26 cellular contexts compared by ENCODE assay signal in genomic region chr7:139367438-139368155, GRCh38. TPM values are rescaled to one million over a fixed set of nuclear protein-coding genes. Genes with fewer than 3 reads are reported as not detected.
DNase-seq lines count a peak whose midpoint lies in the region; ATAC-seq, FAIRE-seq and TF ChIP-seq lines count a peak whose summit lies in the region.
"Had no signal": no experiment of that assay in that cellular context is flagged by ENCODE, and none has a peak within 500 bp of the region (broad histone marks: within the 10 kb centered on the region; RNA-seq: fewer than 3 reads in every experiment).

No MANE protein-coding gene starts in this region.

- no peaks in the 10 kb centered on the region for H3K27me3 Mint-ChIP-seq in activated naive CD8-positive, alpha-beta T cell treated with anti-CD3 and anti-CD28 coated beads, Interleukin-2, amount 10 ng/mL, durations not matched to agents 7 days and 5 days
- H3K27me3 Mint-ChIP-seq: IgD-negative memory B cell; stimulated activated naive B cell treated with anti-CD40 and anti-IgM and Interleukin-4, amounts not matched to agents 10 μg/mL and 1 μg/mL and 100 μg/mL, for 72 hours; T-helper 17 cell had no signal

- in situ Hi-C loops in HepG2 (cut with HindIII; ENCODE audit: extremely low pct_ligation_motif_present, low pct_unique_long_range_greater_than_20kb) = no loop called here

- WGBS in HepG2 (ENCODE audit: low lambda C conversion rate) = 93% methylated on average over 6 of the region's 6 CpGs
- WGBS in right lobe of liver (ENCODE audit: insufficient coverage, low coverage, low lambda C conversion rate, missing lambda C conversion rate) = 63% methylated on average over 3 of the region's 6 CpGs

- H3K9me3 ChIP-seq in HepG2 (ENCODE audit: low read length) (no peaks in the 10 kb centered on the region), right lobe of liver (no peaks in the 10 kb centered on the region)
- H3K9me3 ChIP-seq: adrenal gland, lower lobe of right lung, neutrophil had no signal

- H3K36me3 ChIP-seq in HepG2 (replicated peaks in 1 of 2; ENCODE audit: control insufficient read depth in 1 of 2, insufficient read depth in 2 of 2, low read length in 2 of 2) (peaks cover 6 to 30% of the 10 kb centered on the region in 2 experiments; a peak in 4 of 5 replicates), right lobe of liver (no peaks in the 10 kb centered on the region)
- H3K36me3 ChIP-seq: adrenal gland had no signal

- POLR2A ChIA-PET in HepG2 (lab: Yijun Ruan, JAX) = no interaction called here
- POLR2A ChIA-PET in activated naive CD8-positive, alpha-beta T cell treated with anti-CD3 and anti-CD28 coated beads, Interleukin-2, amount 10 ng/mL, durations not matched to agents 7 days and 5 days (lab: Charles Lee) = no interaction called here

- no TSS peak for BruUV-seq in HepG2 (replicated peaks; lab: Mats Ljungman, UMichigan)

- CTCF ChIA-PET in HepG2 (lab: Yijun Ruan, JAX; ENCODE audit: low intra/inter-chr PET ratio, low total read pairs) = no interaction called here

- no peak overlapping the region for H3K4me3 ChIP-seq in HepG2 (replicated peaks in 1 of 3; ENCODE audit: insufficient read depth in 1 of 3, low read depth in 2 of 3, low read length in 3 of 3)
- no peak overlapping the region for H3K4me3 ChIP-seq in right lobe of liver
- H3K4me3 ChIP-seq: adrenal gland, lower lobe of right lung, smooth muscle cell had no signal

- H4K20me1 ChIP-seq in HepG2 (ENCODE audit: insufficient read depth, low read length) = peaks cover 25% of the 10 kb centered on the region

- H3K27me3 ChIP-seq in HepG2 (ENCODE audit: control insufficient read depth in 1 of 2, insufficient read depth in 2 of 2, low read length in 2 of 2) (no peaks in the 10 kb centered on the region), right lobe of liver (no peaks in the 10 kb centered on the region)
- H3K27me3 ChIP-seq: adrenal gland, brain microvascular endothelial cell, neutrophil had no signal

- intact Hi-C loops in HepG2 (cut with micrococcal nuclease; ENCODE audit: unreplicated experiment) = no loop called here
- intact Hi-C loops in right lobe of liver (cut with DNase I) = no loop called here

- H3K4me1 ChIP-seq in HepG2 (ENCODE audit: insufficient read depth, low read length) = peaks cover 40% of the 10 kb centered on the region
- peaks cover 0 to 16% (median 8%) of the 10 kb centered on the region in 4 donors for H3K4me1 ChIP-seq in right lobe of liver

- H3K9me3 Mint-ChIP-seq in activated naive CD8-positive, alpha-beta T cell treated with anti-CD3 and anti-CD28 coated beads, Interleukin-2, amount 10 ng/mL, durations not matched to agents 7 days and 5 days = no peaks in the 10 kb centered on the region
- H3K9me3 Mint-ChIP-seq: IgD-negative memory B cell; stimulated activated naive B cell treated with anti-CD40 and anti-IgM and Interleukin-4, amounts not matched to agents 10 μg/mL and 1 μg/mL and 100 μg/mL, for 72 hours had no signal

- no peak for DNase-seq in activated CD4-positive, CD25-positive, alpha-beta regulatory T cell treated with anti-CD3 and anti-CD28 coated beads, Interleukin-2, amount 50 U/mL, for 72 hours
- no peak for DNase-seq in HepG2 (ENCODE audit: low spot score)
- no peak for DNase-seq in right lobe of liver
- DNase-seq in activated naive CD8-positive, alpha-beta T cell treated with anti-CD3 and anti-CD28 coated beads, Interleukin-2, amount 10 ng/mL, durations not matched to agents 7 days and 5 days = no peak
- no peak for DNase-seq in GM20000 (ENCODE audit: low spot score)
- DNase-seq: 8988T; activated CD4-positive, alpha-beta T cell treated with anti-CD3 and anti-CD28 coated beads, Interleukin-2, amount 50 U/mL, for 48 hours; adrenal gland; brain microvascular endothelial cell; effector memory CD4-positive, alpha-beta T cell; foreskin melanocyte; lower lobe of right lung; NCI-H1417; NCI-H2081 treated with DMSO at 0.1 percent for 48 hours; stimulated activated naive B cell treated with anti-CD40 and anti-IgM and Interleukin-4, amounts not matched to agents 10 μg/mL and 1 μg/mL and 100 μg/mL, for 72 hours; T-helper 17 cell had no signal

- no peak overlapping the region for H3K4me3 Mint-ChIP-seq in activated naive CD8-positive, alpha-beta T cell treated with anti-CD3 and anti-CD28 coated beads, Interleukin-2, amount 10 ng/mL, durations not matched to agents 7 days and 5 days
- H3K4me3 Mint-ChIP-seq: stimulated activated naive B cell treated with anti-CD40 and anti-IgM and Interleukin-4, amounts not matched to agents 10 μg/mL and 1 μg/mL and 100 μg/mL, for 72 hours had no signal

- TF ChIP-seq RAD21 in HepG2 (CRISPR knock-in tag; IDR thresholded peaks at IDR 0.05) = no peak

- peaks cover 45% of the 10 kb centered on the region for H3K4me1 Mint-ChIP-seq in activated naive CD8-positive, alpha-beta T cell treated with anti-CD3 and anti-CD28 coated beads, Interleukin-2, amount 10 ng/mL, durations not matched to agents 7 days and 5 days

- H3K27ac ChIP-seq in HepG2 (ENCODE audit: extremely low read length, insufficient read depth, low read length) (peak overlapping the region; percentile 1), right lobe of liver (no peak overlapping the region)
- H3K27ac ChIP-seq: adrenal gland, brain microvascular endothelial cell, lower lobe of right lung, neutrophil had no signal

- peak overlapping the region; percentile 28 for H3K27ac Mint-ChIP-seq in activated naive CD8-positive, alpha-beta T cell treated with anti-CD3 and anti-CD28 coated beads, Interleukin-2, amount 10 ng/mL, durations not matched to agents 7 days and 5 days
- H3K27ac Mint-ChIP-seq: stimulated activated naive B cell treated with anti-CD40 and anti-IgM and Interleukin-4, amounts not matched to agents 10 μg/mL and 1 μg/mL and 100 μg/mL, for 72 hours had no signal

- H3K9ac ChIP-seq in HepG2 (ENCODE audit: insufficient read depth, low read depth, low read length) = no peak overlapping the region

- TF ChIP-seq EP300 in HepG2 (IDR thresholded peaks at IDR 0.05; ENCODE audit: low read depth in 2 of 2, low read length in 2 of 2) (no peak), HepG2 (CRISPR knock-in tag; IDR thresholded peaks at IDR 0.05; ENCODE audit: borderline replicate concordance) (no peak)

- H2AFZ ChIP-seq in HepG2 (ENCODE audit: low read length) = no peak overlapping the region

- no peak for FAIRE-seq in HepG2 (lab: Jason Lieb, UNC)
- FAIRE-seq: colon, keratinocyte had no signal

- peaks cover 20% of the 10 kb centered on the region for H3K36me3 Mint-ChIP-seq in activated naive CD8-positive, alpha-beta T cell treated with anti-CD3 and anti-CD28 coated beads, Interleukin-2, amount 10 ng/mL, durations not matched to agents 7 days and 5 days

- H3K4me2 ChIP-seq in HepG2 (ENCODE audit: low read depth, low read length) = no peak overlapping the region
- H3K4me2 ChIP-seq: smooth muscle cell had no signal

- H3K79me2 ChIP-seq in HepG2 (ENCODE audit: insufficient read depth, low read length) = peaks cover 98% of the 10 kb centered on the region

- TF ChIP-seq CTCF in HepG2 (CRISPR knock-in tag; IDR thresholded peaks at IDR 0.05) (no peak), right lobe of liver (IDR thresholded peaks at IDR 0.05) (no peak), GM20000 (IDR thresholded peaks at IDR 0.05; ENCODE audit: extremely low read depth, missing control alignments) (no peak)

- TF ChIP-seq POLR2A in HepG2 (IDR thresholded peaks at IDR 0.05; ENCODE audit: insufficient read depth in 1 of 2, low read depth in 2 of 2, low read length in 2 of 2) (no peak), right lobe of liver (IDR thresholded peaks at IDR 0.05) (no peak)

- ATAC-seq in activated CD4-positive, CD25-positive, alpha-beta regulatory T cell treated with anti-CD3 and anti-CD28 coated beads, Interleukin-2, amount 50 U/mL, for 24 hours = peak; percentile 41 to 69
- ATAC-seq in HepG2 (no peak), right lobe of liver (no peak), HG02642 (IDR thresholded peaks at IDR 0.05; ENCODE audit: poor library complexity, unreplicated experiment) (no peak), GM19467 (IDR thresholded peaks at IDR 0.05; ENCODE audit: unreplicated experiment) (no peak)
- no peak for ATAC-seq in activated naive CD8-positive, alpha-beta T cell treated with anti-CD3 and anti-CD28 coated beads, Interleukin-2, amount 10 ng/mL, durations not matched to agents 7 days and 5 days (ENCODE audit: low read depth)
- ATAC-seq: esophagus mucosa; lower lobe of right lung; Panc1; stimulated activated naive B cell treated with anti-CD40 and anti-IgM and Interleukin-4, amounts not matched to agents 10 μg/mL and 1 μg/mL and 100 μg/mL, for 72 hours; T-helper 17 cell had no signal

RNA-seq across cellular contexts. Expression of gene LUC7L2, which starts 7.9 kb away (rescaled TPM):
- total RNA-seq in HepG2 (2016; rRNA removed; fragmentation: Illumina TruSeq; extraction: Trizol) = 50.7 and 59.5 TPM in 2 replicates
- total RNA-seq in HepG2 (2016; cell fraction: cytosol; rRNA removed; fragmentation: Illumina TruSeq; extraction: Trizol; ENCODE audit: low read depth) = 9.4 and 13.3 TPM in 2 replicates
- total RNA-seq in HepG2 (2016; cell fraction: insoluble cytoplasmic fraction; rRNA removed; fragmentation: Illumina TruSeq; extraction: Trizol) = 50.6 and 54.5 TPM in 2 replicates
- 19.2 and 24.0 TPM in 2 replicates for total RNA-seq in HepG2 (2016; cell fraction: membrane; rRNA removed; fragmentation: Illumina TruSeq; extraction: Trizol)
- total RNA-seq in HepG2 (2016; cell fraction: nucleus; rRNA removed; fragmentation: Illumina TruSeq; extraction: Trizol) = 50.0 and 54.9 TPM in 2 replicates
- 15.9 and 17.9 TPM in 2 replicates for polyA plus RNA-seq in HepG2 (2011; rRNA removed)
- polyA plus RNA-seq in HepG2 (2011; cell fraction: cytosol; rRNA removed) = 9.5 and 11.8 TPM in 2 replicates
- polyA plus RNA-seq in HepG2 (2011; cell fraction: nucleus; rRNA removed) = 57.7 and 73.4 TPM in 2 replicates
- 25.8 and 32.8 TPM in 2 replicates for polyA plus RNA-seq in HepG2 (2012)
- 3.1 and 3.2 TPM in 2 replicates for polyA plus RNA-seq in HepG2 (2016; cell fraction: cytosol; fragmentation: Illumina TruSeq; extraction: Trizol; ENCODE audit: low read depth)
- polyA plus RNA-seq in HepG2 (2016; cell fraction: insoluble cytoplasmic fraction; fragmentation: Illumina TruSeq; extraction: Trizol; ENCODE audit: low read depth) = 56.2 and 61.3 TPM in 2 replicates
- polyA plus RNA-seq in HepG2 (2016; cell fraction: membrane; fragmentation: Illumina TruSeq; extraction: Trizol; ENCODE audit: low read depth) = 9.0 and 10.3 TPM in 2 replicates
- polyA plus RNA-seq in HepG2 (2016; cell fraction: nucleus; fragmentation: Illumina TruSeq; extraction: Trizol; ENCODE audit: insufficient read depth, low read depth) = 70.2 and 76.0 TPM in 2 replicates
- 25.3 and 62.6 TPM in 2 replicates for polyA minus RNA-seq in HepG2 (2011; rRNA and poly(A)+ RNA removed; ENCODE audit: low replicate concordance)
- polyA minus RNA-seq in HepG2 (2011; cell fraction: cytosol; rRNA and poly(A)+ RNA removed) = 11.8 and 15.0 TPM in 2 replicates
- polyA minus RNA-seq in HepG2 (2011; cell fraction: nucleus; rRNA and poly(A)+ RNA removed) = 91.1 and 123 TPM in 2 replicates
- 10 to 100 TPM; 23.2 to 40.0 (median 36.3) TPM for total RNA-seq in right lobe of liver
- 100 to 1,000 TPM; 138 TPM for total RNA-seq in activated naive CD8-positive, alpha-beta T cell treated with anti-CD3 and anti-CD28 coated beads, Interleukin-2, amount 10 ng/mL, durations not matched to agents 7 days and 5 days

RNA-seq across cellular contexts. Expression of gene FMC1, which starts 26.5 kb away (rescaled TPM):
- total RNA-seq in HepG2 (2016; rRNA removed; fragmentation: Illumina TruSeq; extraction: Trizol) (50.7 and 59.2 TPM in 2 replicates), right lobe of liver (10 to 100 TPM in 2 of 6 experiments, 1 to 10 TPM in 4; 4.4 to 17.7 (median 6.2) TPM)
- 9.0 and 17.2 TPM in 2 replicates for total RNA-seq in HepG2 (2016; cell fraction: cytosol; rRNA removed; fragmentation: Illumina TruSeq; extraction: Trizol; ENCODE audit: low read depth)
- total RNA-seq in HepG2 (2016; cell fraction: insoluble cytoplasmic fraction; rRNA removed; fragmentation: Illumina TruSeq; extraction: Trizol) = 53.0 and 54.3 TPM in 2 replicates
- total RNA-seq in HepG2 (2016; cell fraction: membrane; rRNA removed; fragmentation: Illumina TruSeq; extraction: Trizol) = 10.5 and 14.1 TPM in 2 replicates
- 17.0 and 26.9 TPM in 2 replicates for total RNA-seq in HepG2 (2016; cell fraction: nucleus; rRNA removed; fragmentation: Illumina TruSeq; extraction: Trizol)
- polyA plus RNA-seq in HepG2 (2011; rRNA removed) = 37.3 and 39.2 TPM in 2 replicates
- polyA plus RNA-seq in HepG2 (2011; cell fraction: cytosol; rRNA removed) = 39.8 and 50.1 TPM in 2 replicates
- 10.2 and 10.4 TPM in 2 replicates for polyA plus RNA-seq in HepG2 (2011; cell fraction: nucleus; rRNA removed)
- polyA plus RNA-seq in HepG2 (2012) = 27.8 and 33.2 TPM in 2 replicates
- polyA plus RNA-seq in HepG2 (2016; cell fraction: cytosol; fragmentation: Illumina TruSeq; extraction: Trizol; ENCODE audit: low read depth) = 6.3 and 9.9 TPM in 2 replicates
- 35.3 and 35.8 TPM in 2 replicates for polyA plus RNA-seq in HepG2 (2016; cell fraction: insoluble cytoplasmic fraction; fragmentation: Illumina TruSeq; extraction: Trizol; ENCODE audit: low read depth)
- polyA plus RNA-seq in HepG2 (2016; cell fraction: membrane; fragmentation: Illumina TruSeq; extraction: Trizol; ENCODE audit: low read depth) = 7.3 and 7.8 TPM in 2 replicates
- 19.2 and 21.0 TPM in 2 replicates for polyA plus RNA-seq in HepG2 (2016; cell fraction: nucleus; fragmentation: Illumina TruSeq; extraction: Trizol; ENCODE audit: insufficient read depth, low read depth)
- 14.9 and 26.4 TPM in 2 replicates for polyA minus RNA-seq in HepG2 (2011; rRNA and poly(A)+ RNA removed; ENCODE audit: low replicate concordance)
- polyA minus RNA-seq in HepG2 (2011; cell fraction: cytosol; rRNA and poly(A)+ RNA removed) = 3.2 and 3.4 TPM in 2 replicates
- polyA minus RNA-seq in HepG2 (2011; cell fraction: nucleus; rRNA and poly(A)+ RNA removed) = 4.1 TPM in 2 replicates
- 1 to 10 TPM; 7.5 to 8.0 TPM for total RNA-seq in activated naive CD8-positive, alpha-beta T cell treated with anti-CD3 and anti-CD28 coated beads, Interleukin-2, amount 10 ng/mL, durations not matched to agents 7 days and 5 days

Comparison
In these comparisons a context has a peak if more than half of its experiments do, and no peak if none do; other contexts are left out.
1. ATAC-seq: peak in activated CD4-positive, CD25-positive, alpha-beta regulatory T cell treated with anti-CD3 and anti-CD28 coated beads, Interleukin-2, amount 50 U/mL, for 24 hours (2 of 2); none in HepG2 (single experiment), right lobe of liver (0 of 4), activated naive CD8-positive, alpha-beta T cell treated with anti-CD3 and anti-CD28 coated beads, Interleukin-2, amount 10 ng/mL, durations not matched to agents 7 days and 5 days (single experiment), HG02642 (single experiment) and GM19467 (single experiment).